ENCODE assay signal across 14 cellular contexts in the genomic region with DNA sequence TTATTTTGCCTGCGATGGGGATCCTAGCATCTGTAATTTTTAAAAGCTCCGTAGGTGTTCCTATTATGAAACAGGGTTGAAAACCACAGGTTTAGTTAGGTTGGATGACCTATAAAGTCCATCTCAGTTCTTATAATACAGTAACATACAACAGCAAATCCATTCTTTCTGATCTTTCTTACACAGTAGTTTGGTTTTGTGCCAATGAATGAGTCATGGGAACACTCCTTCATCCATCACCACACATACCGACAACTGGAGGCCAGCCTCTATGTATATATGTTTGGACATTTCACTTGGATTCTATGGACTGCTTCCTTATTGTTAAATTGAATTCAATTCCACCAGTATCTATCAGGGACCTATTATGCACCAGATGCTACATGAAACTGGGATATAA.
DNase-seq lines count a peak whose midpoint lies in the region; ATAC-seq, FAIRE-seq and TF ChIP-seq lines count a peak whose summit lies in the region.
"Had no signal": no experiment of that assay in that cellular context is flagged by ENCODE, and none has a peak within 500 bp of the region (broad histone marks: within the 10 kb centered on the region; RNA-seq: fewer than 3 reads in every experiment).

No MANE protein-coding gene starts in this region.

- CTCF ChIA-PET in MCF 10A (lab: Yijun Ruan, JAX) = interaction anchor here (0.7 to 1.8 kb wide), 2 partner anchors 55 to 73 kb away, joined by 3 to 12 read pairs; no protein-coding TSS in a partner anchor

- TF ChIP-seq POLR2A in breast epithelium (IDR thresholded peaks at IDR 0.05) = no peak

- no peaks in the 10 kb centered on the region for H3K4me1 ChIP-seq in breast epithelium

- H3K4me3 Mint-ChIP-seq in MCF 10A (ENCODE audit: unreplicated experiment) = no peak overlapping the region
- H3K4me3 Mint-ChIP-seq: activated CD4-positive, alpha-beta memory T cell treated with anti-CD3 and anti-CD28 coated beads for 36 hours had no signal

- POLR2A ChIA-PET in MCF 10A (lab: Yijun Ruan, JAX) = no interaction called here

- BruUV-seq in MCF 10A (replicated peaks; lab: Mats Ljungman, UMichigan) = no TSS peak

- H3K4me1 Mint-ChIP-seq in MCF 10A (ENCODE audit: insufficient read depth, unreplicated experiment) = no peaks in the 10 kb centered on the region

- no peak overlapping the region for H3K27ac ChIP-seq in breast epithelium
- H3K27ac ChIP-seq: SJSA1, thoracic aorta had no signal

- no peaks in the 10 kb centered on the region for H3K9me3 ChIP-seq in breast epithelium
- H3K9me3 ChIP-seq: SJSA1, thoracic aorta had no signal

- DNase-seq in MCF 10A (ENCODE audit: unreplicated experiment) (peak; percentile 95), breast epithelium (ENCODE audit: low spot score in 2 of 2) (no peak), fibroblast of the conjunctiva (ENCODE audit: low read depth) (peak; percentile 49), urothelium cell line (ENCODE audit: low spot score) (peak; percentile 68), omental fat pad (ENCODE audit: low spot score) (no peak)
- DNase-seq in stimulated activated CD4-positive, alpha-beta T cell treated with anti-CD3 and anti-CD28 coated beads, Interleukin-12 subunit alpha, Interleukin-12 subunit beta, amount 100 ng/mL, for 4 hours = no peak
- DNase-seq: activated CD4-positive, alpha-beta memory T cell treated with anti-CD3 and anti-CD28 coated beads for 36 hours; activated naive CD4-positive, alpha-beta T cell treated with anti-CD3 and anti-CD28 coated beads, Interleukin-2, amount 50 U/mL, for 16 hours; NCI-H1930 had no signal

- TF ChIP-seq CTCF in MCF 10A (IDR thresholded peaks at IDR 0.05; ENCODE audit: unreplicated experiment) (no peak), breast epithelium (IDR thresholded peaks at IDR 0.05) (no peak), omental fat pad (IDR thresholded peaks at IDR 0.05) (no peak)

- peaks cover 11% of the 10 kb centered on the region for H3K36me3 Mint-ChIP-seq in MCF 10A (ENCODE audit: insufficient read depth, unreplicated experiment)
- H3K36me3 Mint-ChIP-seq: activated CD4-positive, alpha-beta memory T cell treated with anti-CD3 and anti-CD28 coated beads for 36 hours had no signal

- H3K27me3 ChIP-seq in breast epithelium = no peaks in the 10 kb centered on the region
- H3K27me3 ChIP-seq: SJSA1 had no signal

- H3K27ac Mint-ChIP-seq in MCF 10A (ENCODE audit: low read depth, unreplicated experiment) = no peak overlapping the region
- H3K27ac Mint-ChIP-seq: activated CD4-positive, alpha-beta memory T cell treated with anti-CD3 and anti-CD28 coated beads for 36 hours had no signal

- no peaks in the 10 kb centered on the region for H3K36me3 ChIP-seq in breast epithelium
- H3K36me3 ChIP-seq: SJSA1, thoracic aorta had no signal

- ATAC-seq in SK-N-SH treated with all-trans-retinoic acid at 6 μM for 48 hours (peak; percentile 85), GM18867 (IDR thresholded peaks at IDR 0.05; ENCODE audit: unreplicated experiment) (no peak), omental fat pad (ENCODE audit: low FRiP score) (no peak)

- FAIRE-seq in urothelium cell line (lab: Jason Lieb, UNC) = no peak
- FAIRE-seq: islet of Langerhans had no signal

- intact Hi-C loops in MCF 10A (cut with micrococcal nuclease) = no loop called here
- intact Hi-C loops in breast epithelium (cut with DNase I; ENCODE audit: low total_unique reads) = no loop called here

- no peaks in the 10 kb centered on the region for H3K9me3 Mint-ChIP-seq in MCF 10A (ENCODE audit: unreplicated experiment)
- H3K9me3 Mint-ChIP-seq: activated CD4-positive, alpha-beta memory T cell treated with anti-CD3 and anti-CD28 coated beads for 36 hours had no signal

- H3K27me3 Mint-ChIP-seq in MCF 10A (ENCODE audit: insufficient read depth, unreplicated experiment) = no peaks in the 10 kb centered on the region
- H3K27me3 Mint-ChIP-seq: activated CD4-positive, alpha-beta memory T cell treated with anti-CD3 and anti-CD28 coated beads for 36 hours had no signal

- no peak overlapping the region for H3K4me3 ChIP-seq in breast epithelium
- H3K4me3 ChIP-seq: SJSA1, thoracic aorta had no signal

TF ChIP-seq in SK-N-SH treated with all-trans-retinoic acid at 6 μM for 48 hours, 23 proteins besides CTCF, POLR2A, EP300 and RAD21:
- TF ChIP-seq POU6F1 (CRISPR knock-in tag; IDR thresholded peaks at IDR 0.05; ENCODE audit: borderline replicate concordance, low read depth) = no peak
- TF ChIP-seq ISL1 (CRISPR knock-in tag; IDR thresholded peaks at IDR 0.05) = no peak
- TF ChIP-seq CREB5 (CRISPR knock-in tag; IDR thresholded peaks at IDR 0.05; ENCODE audit: low read depth) = no peak
- TF ChIP-seq ZNF8 (CRISPR knock-in tag; IDR thresholded peaks at IDR 0.05) = no peak
- no peak for TF ChIP-seq CSDC2 (CRISPR knock-in tag; IDR thresholded peaks at IDR 0.05)
- no peak for TF ChIP-seq OSR1 (CRISPR knock-in tag; IDR thresholded peaks at IDR 0.05)
- TF ChIP-seq BACH2 (CRISPR knock-in tag; IDR thresholded peaks at IDR 0.05; ENCODE audit: borderline replicate concordance) = no peak
- TF ChIP-seq SNAI2 (CRISPR knock-in tag; IDR thresholded peaks at IDR 0.05) = no peak
- no peak for TF ChIP-seq TOX (CRISPR knock-in tag; IDR thresholded peaks at IDR 0.05; ENCODE audit: borderline replicate concordance)
- TF ChIP-seq TCF4 (CRISPR knock-in tag; IDR thresholded peaks at IDR 0.05; ENCODE audit: borderline replicate concordance) = no peak
- TF ChIP-seq ZNF565 (CRISPR knock-in tag; conservative IDR thresholded peaks at IDR 0.05; ENCODE audit: low read depth) = no peak
- no peak for TF ChIP-seq ESRRG (CRISPR knock-in tag; IDR thresholded peaks at IDR 0.05)
- TF ChIP-seq, protein P1, sequence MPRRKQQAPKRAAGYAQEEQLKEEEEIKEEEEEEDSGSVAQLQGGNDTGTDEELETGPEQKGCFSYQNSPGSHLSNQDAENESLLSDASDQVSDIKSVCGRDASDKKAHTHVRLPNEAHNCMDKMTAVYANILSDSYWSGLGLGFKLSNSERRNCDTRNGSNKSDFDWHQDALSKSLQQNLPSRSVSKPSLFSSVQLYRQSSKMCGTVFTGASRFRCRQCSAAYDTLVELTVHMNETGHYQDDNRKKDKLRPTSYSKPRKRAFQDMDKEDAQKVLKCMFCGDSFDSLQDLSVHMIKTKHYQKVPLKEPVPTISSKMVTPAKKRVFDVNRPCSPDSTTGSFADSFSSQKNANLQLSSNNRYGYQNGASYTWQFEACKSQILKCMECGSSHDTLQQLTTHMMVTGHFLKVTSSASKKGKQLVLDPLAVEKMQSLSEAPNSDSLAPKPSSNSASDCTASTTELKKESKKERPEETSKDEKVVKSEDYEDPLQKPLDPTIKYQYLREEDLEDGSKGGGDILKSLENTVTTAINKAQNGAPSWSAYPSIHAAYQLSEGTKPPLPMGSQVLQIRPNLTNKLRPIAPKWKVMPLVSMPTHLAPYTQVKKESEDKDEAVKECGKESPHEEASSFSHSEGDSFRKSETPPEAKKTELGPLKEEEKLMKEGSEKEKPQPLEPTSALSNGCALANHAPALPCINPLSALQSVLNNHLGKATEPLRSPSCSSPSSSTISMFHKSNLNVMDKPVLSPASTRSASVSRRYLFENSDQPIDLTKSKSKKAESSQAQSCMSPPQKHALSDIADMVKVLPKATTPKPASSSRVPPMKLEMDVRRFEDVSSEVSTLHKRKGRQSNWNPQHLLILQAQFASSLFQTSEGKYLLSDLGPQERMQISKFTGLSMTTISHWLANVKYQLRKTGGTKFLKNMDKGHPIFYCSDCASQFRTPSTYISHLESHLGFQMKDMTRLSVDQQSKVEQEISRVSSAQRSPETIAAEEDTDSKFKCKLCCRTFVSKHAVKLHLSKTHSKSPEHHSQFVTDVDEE (CRISPR knock-in tag; IDR thresholded peaks at IDR 0.05) = no peak

Comparison
In these comparisons a context has a peak if more than half of its experiments do, and no peak if none do; other contexts are left out.
1. DNase-seq: peak in MCF 10A (single experiment), fibroblast of the conjunctiva (single experiment) and urothelium cell line (single experiment); none in breast epithelium (0 of 2), stimulated activated CD4-positive, alpha-beta T cell treated with anti-CD3 and anti-CD28 coated beads, Interleukin-12 subunit alpha, Interleukin-12 subunit beta, amount 100 ng/mL, for 4 hours (single experiment) and omental fat pad (single experiment).